In the genomic region with DNA sequence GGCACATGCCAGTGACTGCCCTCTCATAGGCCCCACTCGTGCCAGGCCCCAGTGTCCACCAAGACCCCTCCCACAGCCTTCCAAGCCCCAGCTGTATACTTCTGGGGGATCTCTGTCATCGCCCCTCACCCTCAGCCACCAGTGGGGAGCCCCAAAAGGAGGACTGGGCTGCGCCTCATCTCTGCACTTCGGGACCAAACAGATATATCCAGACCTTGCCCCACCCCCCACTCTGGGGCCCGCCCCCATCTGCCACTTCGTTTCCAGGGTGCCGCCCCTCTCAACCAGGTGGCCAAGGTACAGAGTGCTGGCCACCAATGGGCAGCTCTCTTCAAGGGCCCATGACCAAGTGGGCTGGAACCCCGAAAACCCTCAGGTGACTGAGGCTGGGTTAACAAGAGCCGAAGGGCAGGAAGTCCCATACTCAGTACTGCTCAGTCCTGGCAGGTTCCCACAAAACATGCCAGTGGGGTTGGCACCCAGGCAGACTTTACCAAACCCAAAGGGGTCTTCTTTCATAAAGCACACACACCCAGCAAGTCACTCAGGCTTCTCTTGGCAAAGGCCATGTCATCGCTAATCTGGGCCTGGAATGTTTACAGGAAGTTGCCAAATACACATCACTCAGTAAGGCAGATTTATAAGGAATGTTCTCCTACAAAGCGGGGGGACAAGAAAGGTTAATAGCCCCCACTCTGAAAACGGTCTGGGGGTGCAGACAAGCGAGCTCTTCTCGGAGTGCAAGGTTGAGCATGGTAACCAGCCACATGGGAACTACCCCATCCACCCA, we compare ENCODE assay signal across 9 cellular contexts. TPM values are rescaled to one million over a fixed set of nuclear protein-coding genes. Genes with fewer than 3 reads are reported as not detected.
A peak's percentile ranks its signal among the peaks of the same experiment; 100 is the strongest.
DNase-seq lines count a peak whose midpoint lies in the region; ATAC-seq, FAIRE-seq and TF ChIP-seq lines count a peak whose summit lies in the region.
"Had no signal": no experiment of that assay in that cellular context is flagged by ENCODE, and none has a peak within 500 bp of the region (broad histone marks: within the 10 kb centered on the region; RNA-seq: fewer than 3 reads in every experiment).

No MANE protein-coding gene starts in this region.

- H3K4me2 ChIP-seq in GM23338 (peak overlapping the region; percentile 80), H1 (ENCODE audit: insufficient read depth in 1 of 2, low read depth in 2 of 2, low read length in 2 of 2) (peak overlapping the region; percentile 78 to 94)

- DNase-seq in GM23338 (ENCODE audit: low spot score) (peak; percentile 63), H1 (ENCODE audit: low read depth in 1 of 2, low spot score in 2 of 2) (peak in 1 of 2 experiments; percentile 76), NCI-H187 treated with DMSO at 0.1 percent for 48 hours (lab: John Stamatoyannopoulos, UW) (no peak), D341Med (ENCODE audit: low spot score) (no peak)
- DNase-seq in T-helper 2 cell treated with Interferon-gamma antibody and Interleukin-4, amounts not matched to agents 5 μg/mL and 100 μg/mL, for 36 hours (ENCODE audit: low spot score), result no peak

- peak overlapping the region; percentile 41; the same call in 1 of the 2 replicates for H2AK5ac ChIP-seq in H1 (ENCODE audit: low read depth, low read length)

- no peak for TF ChIP-seq RAD21 in H1 (IDR thresholded peaks at IDR 0.05 in 1 of 2, conservative IDR thresholded peaks at IDR 0.05 in 1 of 2; ENCODE audit: low read depth in 2 of 2, low read length in 2 of 2)

- no peak overlapping the region for H3K23ac ChIP-seq in H1 (ENCODE audit: insufficient read length)

- no peak for TF ChIP-seq POLR2A in H1 (IDR thresholded peaks at IDR 0.05; ENCODE audit: control extremely low read depth in 1 of 2, low read depth in 2 of 2, low read length in 2 of 2)

- peaks cover 22% of the 10 kb centered on the region for H3K23me2 ChIP-seq in H1 (ENCODE audit: low read depth, low read length)

- H3K9me2 ChIP-seq in GM23338 (ENCODE audit: insufficient read depth), result no peaks in the 10 kb centered on the region

- no peak overlapping the region for H3K56ac ChIP-seq in H1 (replicated peaks; ENCODE audit: insufficient read length, low read depth, low read length)

- no peak overlapping the region for H4K5ac ChIP-seq in H1 (ENCODE audit: insufficient read length, low read depth, low read length)

- H3K9me3 ChIP-seq in H1 (ENCODE audit: insufficient read depth in 2 of 2, low read depth in 1 of 2, low read length in 1 of 2), result no peaks in the 10 kb centered on the region
- H3K9me3 ChIP-seq in skeletal muscle tissue (ENCODE audit: control insufficient read depth in 3 of 3, low read length in 3 of 3), result no peaks in the 10 kb centered on the region

- 77% methylated on average over 9 of the region's 14 CpGs; no CpG with 5 or more reads in 1 of the 2 experiments for WGBS in H1 (ENCODE audit: extremely low coverage in 1 of 2, insufficient coverage in 1 of 2, insufficient read length in 1 of 2, insufficient replicate concordance in 2 of 2, low coverage in 1 of 2, low lambda C conversion rate in 2 of 2, missing lambda C conversion rate in 1 of 2), 2 experiments

- no peaks in the 10 kb centered on the region for H3K36me3 ChIP-seq in GM23338 (ENCODE audit: insufficient read depth)
- H3K36me3 ChIP-seq in H1 (ENCODE audit: control insufficient read depth in 2 of 4, insufficient read depth in 4 of 4, low read length in 3 of 4), result no peaks in the 10 kb centered on the region
- H3K36me3 ChIP-seq in skeletal muscle tissue (ENCODE audit: control insufficient read depth in 3 of 3, insufficient read depth in 3 of 3, low read length in 3 of 3), result no peaks in the 10 kb centered on the region

- peak overlapping the region; percentile 96; the same call in 1 of the 2 replicates for H2BK5ac ChIP-seq in H1 (ENCODE audit: low read depth, low read length)

- peak overlapping the region; percentile 84; the same call in 1 of the 2 replicates for H3K27ac Mint-ChIP-seq in GM23338
- peak overlapping the region; percentile 100 for H3K27ac Mint-ChIP-seq in T-helper 2 cell treated with Interferon-gamma antibody and Interleukin-4, amounts not matched to agents 5 μg/mL and 100 μg/mL, for 36 hours

- CTCF ChIA-PET in H1 (lab: Charles Lee; ENCODE audit: partially characterized antibody), result interaction anchor here (0.6 to 3.8 kb wide), 12 partner anchors 10 to 662 kb away, joined by 3 to 18 read pairs (median 4); no protein-coding TSS in a partner anchor

- H3K4me1 Mint-ChIP-seq in GM23338, result peaks cover 49% of the 10 kb centered on the region
- H3K4me1 Mint-ChIP-seq in T-helper 2 cell treated with Interferon-gamma antibody and Interleukin-4, amounts not matched to agents 5 μg/mL and 100 μg/mL, for 36 hours (ENCODE audit: low read depth), result peaks cover 60% of the 10 kb centered on the region

- H3K4ac ChIP-seq in H1 (replicated peaks; ENCODE audit: insufficient read length, low read depth, low read length), result no peak overlapping the region

- H3K9ac ChIP-seq in H1 (replicated peaks in 1 of 4; ENCODE audit: extremely low read depth in 1 of 4, low read depth in 3 of 4, low read length in 3 of 4), result no peak overlapping the region
- no peak overlapping the region for H3K9ac ChIP-seq in skeletal muscle tissue (ENCODE audit: low read depth in 1 of 3, low read length in 3 of 3)

- FAIRE-seq in H1 (lab: Jason Lieb, UNC), result no peak

- peak overlapping the region; percentile 64 for H3K4me3 Mint-ChIP-seq in GM23338
- H3K4me3 Mint-ChIP-seq in T-helper 2 cell treated with Interferon-gamma antibody and Interleukin-4, amounts not matched to agents 5 μg/mL and 100 μg/mL, for 36 hours, result peak overlapping the region; percentile 80

- H2BK15ac ChIP-seq in H1 (ENCODE audit: low read length), result peak overlapping the region; percentile 100

- H4K8ac ChIP-seq in H1 (ENCODE audit: extremely low read depth, insufficient read depth, low read length), result no peak overlapping the region

- ATAC-seq in GM23338, result peak; percentile 1; the same call in 1 of the 3 replicates
- no peak for ATAC-seq in HG02678 (IDR thresholded peaks at IDR 0.05; ENCODE audit: unreplicated experiment)
- ATAC-seq in HG02970 (IDR thresholded peaks at IDR 0.05; ENCODE audit: low FRiP score, unreplicated experiment), result no peak

- peak overlapping the region; percentile 68 for H3K18ac ChIP-seq in H1 (ENCODE audit: extremely low read depth, low read length)

- H4K91ac ChIP-seq in H1 (replicated peaks; ENCODE audit: insufficient read length, low read length), result peak overlapping the region; percentile 14

- peak overlapping the region; percentile 69; the same call in 1 of the 2 replicates for H2AFZ ChIP-seq in GM23338
- H2AFZ ChIP-seq in H1 (ENCODE audit: low read length), result no peak overlapping the region

- H3K4me3 ChIP-seq in GM23338 (peak overlapping the region; percentile 48), H1 (ENCODE audit: extremely low read depth in 1 of 4, insufficient read depth in 2 of 4, low read depth in 3 of 4, low read length in 4 of 4) (peak overlapping the region in 3 of 4 experiments; percentile 38 to 56 (median 47); a peak in 3 of 8 replicates), skeletal muscle tissue (ENCODE audit: low read length in 3 of 3) (peak overlapping the region in 2 of 3 donors; percentile 51 to 58)

- H3K27ac ChIP-seq in GM23338 (ENCODE audit: low read depth) (peak overlapping the region; percentile 91; the same call in 1 of the 2 replicates), H1 (ENCODE audit: low read depth, low read length) (no peak overlapping the region), skeletal muscle tissue (ENCODE audit: low read depth, low read length) (peak overlapping the region; percentile 73)

- H3K79me2 ChIP-seq in GM23338 (replicated peaks; ENCODE audit: insufficient read depth) (no peaks in the 10 kb centered on the region), H1 (ENCODE audit: control insufficient read depth in 1 of 2, insufficient read depth in 2 of 2, low read length in 2 of 2) (no peaks in the 10 kb centered on the region)

- H3K27me3 Mint-ChIP-seq in GM23338 (ENCODE audit: insufficient read depth, low read depth, poor library complexity), result peaks cover 50% of the 10 kb centered on the region
- peaks cover 19% of the 10 kb centered on the region for H3K27me3 Mint-ChIP-seq in T-helper 2 cell treated with Interferon-gamma antibody and Interleukin-4, amounts not matched to agents 5 μg/mL and 100 μg/mL, for 36 hours (ENCODE audit: low read depth)

- peaks cover 48% of the 10 kb centered on the region for H3K27me3 ChIP-seq in GM23338 (ENCODE audit: insufficient read depth)
- H3K27me3 ChIP-seq in H1 (replicated peaks in 1 of 4; ENCODE audit: control insufficient read depth in 3 of 4, extremely low read depth in 1 of 4, insufficient read depth in 3 of 4, low read length in 3 of 4), result peaks cover 27 to 49% (median 40%) of the 10 kb centered on the region in 4 experiments
- H3K27me3 ChIP-seq in skeletal muscle tissue (ENCODE audit: control insufficient read depth in 3 of 3, insufficient read depth in 3 of 3, low read length in 3 of 3), result peaks cover 8 to 22% (median 21%) of the 10 kb centered on the region in 3 donors

- peak overlapping the region; percentile 86; the same call in 1 of the 2 replicates for H2BK20ac ChIP-seq in H1 (ENCODE audit: low read length)

- H3F3A ChIP-seq in GM23338 (replicated peaks; ENCODE audit: low read depth), result peaks cover 22% of the 10 kb centered on the region

- 0 out of 2 replicates have a peak, but pooled peaks cover 2% of the 10 kb centered on the region for H3K79me1 ChIP-seq in H1 (ENCODE audit: low read depth, low read length)

- no peaks in the 10 kb centered on the region; the same call in 2 of the 3 replicates for H3K9me3 Mint-ChIP-seq in GM23338
- no peaks in the 10 kb centered on the region for H3K9me3 Mint-ChIP-seq in T-helper 2 cell treated with Interferon-gamma antibody and Interleukin-4, amounts not matched to agents 5 μg/mL and 100 μg/mL, for 36 hours

- no peak for TF ChIP-seq EP300 in H1 (IDR thresholded peaks at IDR 0.05; ENCODE audit: borderline replicate concordance in 1 of 2, low read depth in 2 of 2, low read length in 2 of 2)

- peak overlapping the region; percentile 98 for H2BK12ac ChIP-seq in H1 (ENCODE audit: low read depth, low read length)

- no peak overlapping the region for H2BK120ac ChIP-seq in H1 (replicated peaks; ENCODE audit: low read depth, low read length)

- H3K14ac ChIP-seq in H1 (ENCODE audit: insufficient read length), result no peak overlapping the region

- no peak for TF ChIP-seq CTCF in GM23338 (conservative IDR thresholded peaks at IDR 0.05; ENCODE audit: low read depth in 2 of 2)
- no peak for TF ChIP-seq CTCF in H1 (IDR thresholded peaks at IDR 0.05; ENCODE audit: control extremely low read depth in 1 of 3, insufficient read depth in 1 of 3, low read depth in 1 of 3, low read length in 3 of 3)

- H3K4me1 ChIP-seq in GM23338 (ENCODE audit: insufficient read depth) (peaks cover 38% of the 10 kb centered on the region), H1 (replicated peaks in 1 of 4; ENCODE audit: control insufficient read depth in 3 of 4, insufficient read depth in 4 of 4, low read length in 3 of 4) (peaks cover 12 to 36% (median 28%) of the 10 kb centered on the region in 4 experiments), skeletal muscle tissue (ENCODE audit: control insufficient read depth in 3 of 3, insufficient read depth in 3 of 3, low read length in 3 of 3) (peaks cover 33 to 51% (median 37%) of the 10 kb centered on the region in 3 donors)

- H3K36me3 Mint-ChIP-seq in GM23338 (ENCODE audit: low read depth), result no peaks in the 10 kb centered on the region; the same call in 2 of the 3 replicates
- H3K36me3 Mint-ChIP-seq in T-helper 2 cell treated with Interferon-gamma antibody and Interleukin-4, amounts not matched to agents 5 μg/mL and 100 μg/mL, for 36 hours (ENCODE audit: low read depth), result peaks cover 5% of the 10 kb centered on the region

- POLR2A ChIA-PET in H1 (lab: Charles Lee; ENCODE audit: partially characterized antibody), result interaction anchor here (0.8 to 2.4 kb wide), 7 partner anchors 11 to 122 kb away, joined by 3 to 9 read pairs (median 5); partner anchors contain the start of gene RNF4

- H4K20me1 ChIP-seq in GM23338 (replicated peaks; ENCODE audit: insufficient read depth) (peaks cover 6% of the 10 kb centered on the region; the same call in 1 of the 2 replicates), H1 (replicated peaks in 1 of 2; ENCODE audit: control insufficient read depth in 1 of 2, insufficient read depth in 2 of 2, low read length in 2 of 2) (peaks cover 2 to 9% of the 10 kb centered on the region in 2 experiments)

RNA-seq across cellular contexts. Expression of gene ZFYVE28, which starts 4.4 kb away (rescaled TPM):
- 4.6 and 8.7 TPM in 2 replicates for total RNA-seq in GM23338 (2014; rRNA removed; shearing (Covaris generic))
- polyA plus RNA-seq in GM23338 (2016; fragmentation: Nextera tagmentation; extraction: Ambion mirVana) (1.8 and 2.6 TPM in 2 replicates), H1 (2011; rRNA removed) (1.7 and 3.1 TPM in 2 replicates)
- total RNA-seq in H1 (2021; fragmentation: NEBNext Ultra II Directional; extraction: Animal tissue kit (Norgen Biotek cat#: 25700)), result 3.9 and 4.9 TPM in 2 replicates
- polyA plus RNA-seq in H1 (2011; cell fraction: cytosol; rRNA removed), result 2.3 TPM
- polyA plus RNA-seq in H1 (2011; cell fraction: nucleus; rRNA removed), result 9.8 TPM
- 1.5 to 2.1 TPM (median 1.9 TPM) in 4 replicates for polyA plus RNA-seq in H1 (2012, experiment 1 of 2)
- polyA plus RNA-seq in H1 (2012, experiment 2 of 2), result 2.0 TPM
- 3.7 TPM for polyA plus RNA-seq in H1 (2013, experiment 1 of 2)
- polyA plus RNA-seq in H1 (2013, experiment 2 of 2), result 3.2 TPM
- polyA minus RNA-seq in H1 (2011; rRNA and poly(A)+ RNA removed), result 1.7 and 2.4 TPM in 2 replicates
- polyA minus RNA-seq in H1 (2011; cell fraction: cytosol; rRNA and poly(A)+ RNA removed), result 2.5 TPM
- 5.8 TPM for polyA minus RNA-seq in H1 (2011; cell fraction: nucleus; rRNA and poly(A)+ RNA removed)
- 1.0 TPM for total RNA-seq in skeletal muscle tissue

RNA-seq across cellular contexts. Expression of gene CFAP99, which starts 4.7 kb away (rescaled TPM):
- total RNA-seq in GM23338 (2014; rRNA removed; shearing (Covaris generic)), result not detected in 2 replicates
- polyA plus RNA-seq in GM23338 (2016; fragmentation: Nextera tagmentation; extraction: Ambion mirVana), result not detected in 2 replicates
- not detected in 2 replicates for total RNA-seq in H1 (2021; fragmentation: NEBNext Ultra II Directional; extraction: Animal tissue kit (Norgen Biotek cat#: 25700))
- polyA plus RNA-seq in H1 (2011; rRNA removed), result 0.09 TPM in 1 of 2 replicates, not detected in the other
- 0.36 TPM for polyA plus RNA-seq in H1 (2011; cell fraction: cytosol; rRNA removed)
- 0.90 TPM for polyA plus RNA-seq in H1 (2011; cell fraction: nucleus; rRNA removed)
- polyA plus RNA-seq in H1 (2012, experiment 1 of 2), result 0.25 TPM in 1 of 4 replicates, not detected in the others
- not detected for polyA plus RNA-seq in H1 (2012, experiment 2 of 2)
- polyA plus RNA-seq in H1 (2013, experiment 1 of 2), result 0.12 TPM
- 0.13 TPM for polyA plus RNA-seq in H1 (2013, experiment 2 of 2)
- polyA minus RNA-seq in H1 (2011; rRNA and poly(A)+ RNA removed), result not detected in 2 replicates
- not detected for polyA minus RNA-seq in H1 (2011; cell fraction: cytosol; rRNA and poly(A)+ RNA removed)
- not detected for polyA minus RNA-seq in H1 (2011; cell fraction: nucleus; rRNA and poly(A)+ RNA removed)
- total RNA-seq in skeletal muscle tissue, result not detected
- total RNA-seq: SK-MEL-5 had no signal

RNA-seq across cellular contexts. Expression of gene RNF4, which starts 54.9 kb away (rescaled TPM):
- total RNA-seq in GM23338 (2014; rRNA removed; shearing (Covaris generic)), result 77.2 and 87.5 TPM in 2 replicates
- polyA plus RNA-seq in GM23338 (2016; fragmentation: Nextera tagmentation; extraction: Ambion mirVana), result 42.5 and 47.7 TPM in 2 replicates
- total RNA-seq in H1 (2021; fragmentation: NEBNext Ultra II Directional; extraction: Animal tissue kit (Norgen Biotek cat#: 25700)), result 75.0 and 78.9 TPM in 2 replicates
- polyA plus RNA-seq in H1 (2011; rRNA removed), result 68.2 and 70.5 TPM in 2 replicates
- polyA plus RNA-seq in H1 (2011; cell fraction: cytosol; rRNA removed), result 87.3 TPM
- 69.7 TPM for polyA plus RNA-seq in H1 (2011; cell fraction: nucleus; rRNA removed)
- 60.0 to 63.7 TPM (median 62.1 TPM) in 4 replicates for polyA plus RNA-seq in H1 (2012, experiment 1 of 2)
- 36.0 TPM for polyA plus RNA-seq in H1 (2012, experiment 2 of 2)
- polyA plus RNA-seq in H1 (2013, experiment 1 of 2), result 49.9 TPM
- 51.6 TPM for polyA plus RNA-seq in H1 (2013, experiment 2 of 2)
- polyA minus RNA-seq in H1 (2011; rRNA and poly(A)+ RNA removed), result 98.4 and 122 TPM in 2 replicates
- 68.6 TPM for polyA minus RNA-seq in H1 (2011; cell fraction: cytosol; rRNA and poly(A)+ RNA removed)
- 76.8 TPM for polyA minus RNA-seq in H1 (2011; cell fraction: nucleus; rRNA and poly(A)+ RNA removed)
- total RNA-seq in skeletal muscle tissue, result 29.2 TPM
